22 cellular contexts compared by ENCODE assay signal in the genomic region with DNA sequence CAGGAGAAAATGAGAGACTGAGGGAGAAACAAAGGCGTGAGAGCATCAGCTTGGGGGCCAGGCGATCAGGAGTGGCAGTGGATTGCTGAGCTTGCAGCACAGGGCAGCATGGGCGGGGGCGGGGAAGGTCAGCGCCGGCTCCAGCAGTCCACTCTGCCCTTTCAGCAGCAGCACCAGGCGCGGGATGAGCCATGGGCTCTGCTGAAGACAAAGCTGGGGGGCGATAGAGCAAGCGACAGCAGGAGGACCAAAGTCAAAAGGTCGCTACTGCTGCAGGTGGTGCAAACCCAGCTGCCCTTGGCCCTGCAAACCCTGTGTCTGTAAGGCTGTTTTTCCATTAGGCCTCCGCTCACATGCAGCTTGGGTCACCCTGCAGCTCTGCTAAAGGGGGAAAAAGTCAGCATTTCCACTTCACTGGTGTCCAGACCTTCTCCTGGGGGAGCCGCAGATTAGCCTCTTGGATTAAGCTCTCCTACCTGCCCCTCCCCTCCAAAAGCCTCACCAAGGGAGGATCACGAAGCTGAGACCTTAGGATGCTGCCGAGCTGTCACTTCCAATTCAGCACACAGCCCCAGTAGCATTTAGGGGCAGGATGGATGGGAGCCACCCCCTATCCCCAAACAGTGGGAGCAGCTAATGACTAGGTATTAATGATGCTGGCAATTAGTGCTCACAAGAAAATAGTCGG.
"Had no signal": no experiment of that assay in that cellular context is flagged by ENCODE, and none has a peak within 500 bp of the region (broad histone marks: within the 10 kb centered on the region; RNA-seq: fewer than 3 reads in every experiment).

No MANE protein-coding gene starts in this region.

- H3K4me2 ChIP-seq: smooth muscle cell had no signal

- H3K9me3 ChIP-seq: ascending aorta, sigmoid colon, stomach, suprapubic skin, tibial nerve had no signal

- H3K36me3 ChIP-seq: ascending aorta, sigmoid colon, suprapubic skin, tibial nerve had no signal

- DNase-seq: activated CD4-positive, alpha-beta T cell treated with anti-CD3 and anti-CD28 coated beads, Interleukin-2, amount 10 ng/mL, durations not matched to agents 24 days and 14 days; activated CD4-positive, CD25-positive, alpha-beta regulatory T cell; activated T-cell treated with anti-CD3 and anti-CD28 coated beads, Interleukin-2, amount 50 U/mL, for 1 hour; central memory CD4-positive, alpha-beta T cell; effector memory CD4-positive, alpha-beta T cell; foreskin keratinocyte; hippocampal formation; kidney glomerular epithelial cell; midbrain; natural killer cell; nucleus accumbens; sigmoid colon; stimulated activated CD4-positive, alpha-beta T cell treated with anti-CD3 and anti-CD28 coated beads, Interleukin-15, amount 100 ng/mL, for 24 hours; stomach; T1000 had no signal

- H3K27me3 ChIP-seq: ascending aorta, foreskin keratinocyte, sigmoid colon, stomach, suprapubic skin, tibial nerve had no signal

- H3K4me3 ChIP-seq: ascending aorta, sigmoid colon, smooth muscle cell, stomach, suprapubic skin, tibial nerve had no signal

- H2AFZ ChIP-seq: parathyroid adenoma had no signal

- H3K9ac ChIP-seq: parathyroid adenoma had no signal

- H3K27ac ChIP-seq: ascending aorta, foreskin keratinocyte, parathyroid adenoma, sigmoid colon, stomach, suprapubic skin, tibial nerve had no signal

- ATAC-seq: activated naive CD4-positive, alpha-beta T cell treated with anti-CD3 and anti-CD28 coated beads, Interleukin-2, amount 50 U/mL, for 72 hours; foreskin keratinocyte; natural killer cell; stimulated activated memory B cell treated with anti-CD40 and anti-IgM and Interleukin-4, amounts not matched to agents 10 μg/mL and 1 μg/mL and 100 μg/mL, for 72 hours had no signal

- H3K4me1 ChIP-seq: ascending aorta, foreskin keratinocyte, sigmoid colon, stomach, suprapubic skin, tibial nerve had no signal
